ENCODE assay signal across 16 cellular contexts in genomic region chr22:42280140-42280539, GRCh38. TPM values are rescaled to one million over a fixed set of nuclear protein-coding genes. Genes with fewer than 3 reads are reported as not detected.
A peak's percentile ranks its signal among the peaks of the same experiment; 100 is the strongest.
DNase-seq lines count a peak whose midpoint lies in the region; ATAC-seq, FAIRE-seq and TF ChIP-seq lines count a peak whose summit lies in the region.
"Had no signal": no experiment of that assay in that cellular context is flagged by ENCODE, and none has a peak within 500 bp of the region (broad histone marks: within the 10 kb centered on the region; RNA-seq: fewer than 3 reads in every experiment).

No MANE protein-coding gene starts in this region.

- intact Hi-C loops in sigmoid colon (cut with DNase I) (no loop called here), Right ventricle myocardium superior (cut with DNase I) (no loop called here)

- in situ Hi-C loops in GM13977 (cut with MboI; ENCODE audit: low pct_unique_long_range_greater_than_20kb, low sequenced_read_pairs, unreplicated experiment) = no loop called here

- H3K27me3 ChIP-seq in BLaER1 treated with 17β-estradiol and CSF1 and Interleukin-3, amounts not matched to agents 10 nM and 100 nM = peaks cover 0 to 21% (median 13%) of the 10 kb centered on the region in 11 experiments; a peak in 12 of 22 replicates
- H3K27me3 ChIP-seq in bronchial epithelial cell (ENCODE audit: control insufficient read depth, insufficient read depth, low read length) (peaks cover 11% of the 10 kb centered on the region), sigmoid colon (peaks cover 0 to 21% (median 0%) of the 10 kb centered on the region in 3 donors)

- 0 out of 22 replicates have a peak overlapping the region, but pooled peaks of 1 of the 11 experiments have one; percentile 11 for H3K9ac ChIP-seq in BLaER1 treated with 17β-estradiol and CSF1 and Interleukin-3, amounts not matched to agents 10 nM and 100 nM

- H3K9me3 ChIP-seq in BLaER1 treated with 17β-estradiol and CSF1 and Interleukin-3, amounts not matched to agents 10 nM and 100 nM (replicated peaks in 1 of 11) = no peaks in the 10 kb centered on the region
- no peaks in the 10 kb centered on the region for H3K9me3 ChIP-seq in sigmoid colon
- H3K9me3 ChIP-seq: A549 had no signal

- no peak for TF ChIP-seq EP300 in sigmoid colon (IDR thresholded peaks at IDR 0.05)

- peak overlapping the region in 8 of 11 experiments; percentile 31 to 100 (median 96); a peak in 16 of 22 replicates for H3K4me2 ChIP-seq in BLaER1 treated with 17β-estradiol and CSF1 and Interleukin-3, amounts not matched to agents 10 nM and 100 nM
- H3K4me2 ChIP-seq: A549 had no signal

- no peaks in the 10 kb centered on the region for H3K36me3 ChIP-seq in BLaER1 treated with 17β-estradiol and CSF1 and Interleukin-3, amounts not matched to agents 10 nM and 100 nM
- H3K36me3 ChIP-seq in bronchial epithelial cell (ENCODE audit: control insufficient read depth, insufficient read depth, low read length) = no peaks in the 10 kb centered on the region
- no peaks in the 10 kb centered on the region for H3K36me3 ChIP-seq in sigmoid colon

- no peak for ATAC-seq in Right ventricle myocardium superior (ENCODE audit: poor library complexity)
- ATAC-seq: A549, Panc1 had no signal

- TF ChIP-seq POLR2A in sigmoid colon (IDR thresholded peaks at IDR 0.05) = no peak

- FAIRE-seq in bronchial epithelial cell (lab: Jason Lieb, UNC) = peak; percentile 85
- FAIRE-seq: A549, H1 had no signal

- H3K27ac ChIP-seq in BLaER1 treated with 17β-estradiol and CSF1 and Interleukin-3, amounts not matched to agents 10 nM and 100 nM = no peak overlapping the region
- H3K27ac ChIP-seq in sigmoid colon = no peak overlapping the region
- H3K27ac ChIP-seq: A549 had no signal

- H4K20me1 ChIP-seq in BLaER1 treated with 17β-estradiol and CSF1 and Interleukin-3, amounts not matched to agents 10 nM and 100 nM = peaks cover 0 to 32% (median 0%) of the 10 kb centered on the region in 11 experiments; a peak in 9 of 22 replicates

- H3K4me3 ChIP-seq in BLaER1 treated with 17β-estradiol and CSF1 and Interleukin-3, amounts not matched to agents 10 nM and 100 nM = no peak overlapping the region
- no peak overlapping the region for H3K4me3 ChIP-seq in bronchial epithelial cell (ENCODE audit: low read depth, low read length)
- no peak overlapping the region for H3K4me3 ChIP-seq in sigmoid colon
- H3K4me3 ChIP-seq: A549 had no signal

- peaks cover 28 to 88% (median 82%) of the 10 kb centered on the region in 10 experiments for H3K4me1 ChIP-seq in BLaER1 treated with 17β-estradiol and CSF1 and Interleukin-3, amounts not matched to agents 10 nM and 100 nM
- peaks cover 0 to 17% (median 14%) of the 10 kb centered on the region in 4 donors for H3K4me1 ChIP-seq in sigmoid colon
- H3K4me1 ChIP-seq: A549 had no signal

- 93 to 95% methylated on average over 9 of the region's 9 CpGs for WGBS in sigmoid colon, 2 donors

- DNase-seq in GM13977 (ENCODE audit: low spot score) = peak; percentile 38
- DNase-seq in bronchial epithelial cell (ENCODE audit: low read depth) = no peak
- peak; percentile 7 for DNase-seq in sigmoid colon
- DNase-seq in NCI-H1092 treated with DMSO at 0.1 percent for 48 hours (lab: John Stamatoyannopoulos, UW) = no peak
- DNase-seq in NCI-H748 (lab: John Stamatoyannopoulos, UW; ENCODE audit: unreplicated experiment) = no peak
- DNase-seq in Right ventricle myocardium superior = no peak
- DNase-seq: CD4-positive, CD25-positive, alpha-beta regulatory T cell; DMS79; Kasumi-1; NCI-H1417 treated with DMSO at 0.1 percent for 48 hours; NCI-H187 treated with DMSO at 0.1 percent for 48 hours; NK-92 treated with Interleukin-12 subunit alpha and Interleukin-12 subunit beta, amount 100 ng/mL, for 24 hours had no signal

- TF ChIP-seq CTCF in GM13977 (IDR thresholded peaks at IDR 0.05; ENCODE audit: extremely low read depth, insufficient read depth, missing control alignments) = no peak
- no peak for TF ChIP-seq CTCF in bronchial epithelial cell (IDR thresholded peaks at IDR 0.05; ENCODE audit: insufficient read depth, low read length, severe bottlenecking)
- TF ChIP-seq CTCF in sigmoid colon (IDR thresholded peaks at IDR 0.05) = no peak

RNA-seq across cellular contexts. Expression of gene TCF20, which starts 9.7 kb away (rescaled TPM):
- total RNA-seq in bronchial epithelial cell = 36.9 and 40.8 TPM in 2 replicates
- 10 to 100 TPM; 21.6 to 31.0 (median 25.1) TPM for total RNA-seq in sigmoid colon
- polyA plus RNA-seq in sigmoid colon = 10 to 100 TPM; 10.8 to 28.2 (median 11.6) TPM
- total RNA-seq in Right ventricle myocardium superior = 16.3 TPM

Comparison
In these comparisons a context has a peak if more than half of its experiments do, and no peak if none do; other contexts are left out.
1. DNase-seq: peak in GM13977 (single experiment) and sigmoid colon (single experiment); none in bronchial epithelial cell (single experiment), NCI-H1092 treated with DMSO at 0.1 percent for 48 hours (single experiment), NCI-H748 (single experiment) and Right ventricle myocardium superior (single experiment).